ENCODE assay signal across 10 cellular contexts in the genomic region with DNA sequence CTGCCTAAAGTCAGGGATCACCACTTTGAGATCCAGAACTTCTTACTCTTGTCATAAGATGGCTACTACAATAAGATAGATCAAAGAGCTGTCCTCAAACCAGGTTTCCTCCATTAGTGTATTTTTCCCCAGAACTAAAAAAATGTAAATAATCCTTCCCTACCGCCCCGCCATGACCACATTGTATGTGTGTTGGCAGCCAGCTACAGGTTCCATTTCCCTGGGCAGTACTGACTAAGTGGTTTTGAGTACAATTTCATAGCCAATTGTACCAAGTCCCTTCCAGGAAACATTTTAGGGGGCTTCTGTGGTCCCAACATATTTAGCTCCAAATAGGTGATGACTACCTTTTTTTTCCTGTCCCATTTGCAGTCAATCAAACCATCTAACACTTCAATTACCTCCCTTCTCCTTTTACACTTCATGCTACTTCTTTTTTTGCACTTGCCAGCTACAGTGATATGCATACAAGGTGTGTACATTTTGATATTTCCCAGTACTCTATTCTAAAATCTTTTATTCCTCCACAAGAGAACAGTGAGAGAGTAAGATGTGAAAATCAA. TPM values are rescaled to one million over a fixed set of nuclear protein-coding genes. Genes with fewer than 3 reads are reported as not detected.
DNase-seq lines count a peak whose midpoint lies in the region; ATAC-seq and TF ChIP-seq lines count a peak whose summit lies in the region.
"Had no signal": no experiment of that assay in that cellular context is flagged by ENCODE, and none has a peak within 500 bp of the region (broad histone marks: within the 10 kb centered on the region; RNA-seq: fewer than 3 reads in every experiment).

No MANE protein-coding gene starts in this region.

- H3K36me3 Mint-ChIP-seq in activated T-cell treated with anti-CD3 and anti-CD28 coated beads, Interleukin-2, amount 50 U/mL, for 24 hours (ENCODE audit: low read depth) = peaks cover 57% of the 10 kb centered on the region
- H3K36me3 Mint-ChIP-seq in WTC11 = peaks cover 4% of the 10 kb centered on the region; the same call in 1 of the 2 replicates
- peaks cover 16 to 31% of the 10 kb centered on the region in 2 donors for H3K36me3 Mint-ChIP-seq in stimulated activated naive B cell treated with anti-CD40 and anti-IgM and Interleukin-4, amounts not matched to agents 10 μg/mL and 1 μg/mL and 100 μg/mL, for 72 hours

- H3K9ac ChIP-seq in iPS-20b (ENCODE audit: low read depth, low read length) = no peak overlapping the region; the same call in 1 of the 2 replicates

- H3K4me1 Mint-ChIP-seq in activated T-cell treated with anti-CD3 and anti-CD28 coated beads, Interleukin-2, amount 50 U/mL, for 24 hours (ENCODE audit: low read depth) = peaks cover 59% of the 10 kb centered on the region
- H3K4me1 Mint-ChIP-seq in WTC11 = peaks cover 55% of the 10 kb centered on the region
- H3K4me1 Mint-ChIP-seq in stimulated activated naive B cell treated with anti-CD40 and anti-IgM and Interleukin-4, amounts not matched to agents 10 μg/mL and 1 μg/mL and 100 μg/mL, for 72 hours = peaks cover 28 to 61% of the 10 kb centered on the region in 2 donors

- no peak overlapping the region for H3K27ac ChIP-seq in iPS-20b (ENCODE audit: low read length)
- H3K27ac ChIP-seq: thoracic aorta had no signal

- intact Hi-C loops in head of caudate nucleus (cut with DNase I) = no loop called here

- no peaks in the 10 kb centered on the region for H3K9me3 ChIP-seq in iPS-20b (ENCODE audit: insufficient read depth, low read depth, low read length)
- H3K9me3 ChIP-seq: thoracic aorta had no signal

- TF ChIP-seq CTCF in WTC11 (IDR thresholded peaks at IDR 0.05) = no peak

- POLR2A ChIA-PET in WTC11 (lab: Charles Lee) = interaction anchor here (0.8 to 0.9 kb wide), 2 partner anchors 101 to 122 kb away, joined by 3 read pairs; partner anchors contain the start of genes RHOB and SDC1

- no peaks in the 10 kb centered on the region for H3K27me3 Mint-ChIP-seq in activated T-cell treated with anti-CD3 and anti-CD28 coated beads, Interleukin-2, amount 50 U/mL, for 24 hours
- H3K27me3 Mint-ChIP-seq in WTC11 (ENCODE audit: low read depth) = no peaks in the 10 kb centered on the region
- no peaks in the 10 kb centered on the region for H3K27me3 Mint-ChIP-seq in stimulated activated naive B cell treated with anti-CD40 and anti-IgM and Interleukin-4, amounts not matched to agents 10 μg/mL and 1 μg/mL and 100 μg/mL, for 72 hours

- DNase-seq in activated T-cell treated with anti-CD3 and anti-CD28 coated beads, Interleukin-2, amount 50 U/mL, for 24 hours = no peak
- DNase-seq in activated T-cell treated with anti-CD3 and anti-CD28 coated beads for 4 hours = no peak
- no peak for DNase-seq in WTC11 (ENCODE audit: low spot score)
- DNase-seq in stimulated activated naive B cell treated with anti-CD40 and anti-IgM and Interleukin-4, amounts not matched to agents 10 μg/mL and 1 μg/mL and 100 μg/mL, for 72 hours = no peak
- no peak for DNase-seq in head of caudate nucleus
- DNase-seq in stimulated activated CD4-positive, alpha-beta T cell treated with anti-CD3 and anti-CD28 coated beads, Interleukin-1b, Interleukin-23, amount 100 ng/mL, for 48 hours = no peak
- no peak for DNase-seq in NCI-H2081 treated with DMSO at 0.1 percent for 48 hours (lab: John Stamatoyannopoulos, UW)
- DNase-seq: NCI-H1694 had no signal

- peaks cover 24% of the 10 kb centered on the region; the same call in 1 of the 2 replicates for H3K4me1 ChIP-seq in iPS-20b (ENCODE audit: insufficient read depth, low read length)

- peak overlapping the region; percentile 73 for H3K4me3 Mint-ChIP-seq in activated T-cell treated with anti-CD3 and anti-CD28 coated beads, Interleukin-2, amount 50 U/mL, for 24 hours
- H3K4me3 Mint-ChIP-seq in WTC11 = no peak overlapping the region
- H3K4me3 Mint-ChIP-seq in stimulated activated naive B cell treated with anti-CD40 and anti-IgM and Interleukin-4, amounts not matched to agents 10 μg/mL and 1 μg/mL and 100 μg/mL, for 72 hours = no peak overlapping the region

- peaks cover 4% of the 10 kb centered on the region for H3K36me3 ChIP-seq in iPS-20b (ENCODE audit: insufficient read depth, low read depth, low read length)
- H3K36me3 ChIP-seq: thoracic aorta had no signal

- H3K27me3 ChIP-seq in iPS-20b (ENCODE audit: insufficient read depth, low read length) = no peaks in the 10 kb centered on the region

- no peaks in the 10 kb centered on the region for H3K9me3 Mint-ChIP-seq in activated T-cell treated with anti-CD3 and anti-CD28 coated beads, Interleukin-2, amount 50 U/mL, for 24 hours
- no peaks in the 10 kb centered on the region for H3K9me3 Mint-ChIP-seq in WTC11
- H3K9me3 Mint-ChIP-seq in stimulated activated naive B cell treated with anti-CD40 and anti-IgM and Interleukin-4, amounts not matched to agents 10 μg/mL and 1 μg/mL and 100 μg/mL, for 72 hours = peaks cover 0 to 2% of the 10 kb centered on the region in 2 donors

- CTCF ChIA-PET in WTC11 (lab: Charles Lee) = interaction anchor here (0.7 kb wide), 1 partner anchor 17 kb away, joined by 3 read pairs; no protein-coding TSS in a partner anchor

- no peak for ATAC-seq in WTC11
- ATAC-seq in stimulated activated naive B cell treated with anti-CD40 and anti-IgM and Interleukin-4, amounts not matched to agents 10 μg/mL and 1 μg/mL and 100 μg/mL, for 72 hours (replicated peaks) = no peak

- peak overlapping the region; percentile 20 for H3K4me3 ChIP-seq in iPS-20b (ENCODE audit: low read length)
- H3K4me3 ChIP-seq: thoracic aorta had no signal

- peak overlapping the region; percentile 78 for H3K27ac Mint-ChIP-seq in activated T-cell treated with anti-CD3 and anti-CD28 coated beads, Interleukin-2, amount 50 U/mL, for 24 hours
- peak overlapping the region; percentile 76 for H3K27ac Mint-ChIP-seq in WTC11
- H3K27ac Mint-ChIP-seq in stimulated activated naive B cell treated with anti-CD40 and anti-IgM and Interleukin-4, amounts not matched to agents 10 μg/mL and 1 μg/mL and 100 μg/mL, for 72 hours = peak overlapping the region; percentile 9

TF ChIP-seq in WTC11, 78 proteins besides CTCF, POLR2A, EP300 and RAD21 (continues in another document):
- TF ChIP-seq MXD4 (CRISPR knock-in tag; IDR thresholded peaks at IDR 0.05; ENCODE audit: borderline replicate concordance) (no peak), HMGXB4 (CRISPR knock-in tag; IDR thresholded peaks at IDR 0.05) (no peak), HMGA2 (CRISPR knock-in tag; IDR thresholded peaks at IDR 0.05) (no peak), CBFB (CRISPR knock-in tag; IDR thresholded peaks at IDR 0.05; ENCODE audit: low read depth) (no peak), NFATC4 (CRISPR knock-in tag; IDR thresholded peaks at IDR 0.05) (no peak), IRF1 (CRISPR knock-in tag; IDR thresholded peaks at IDR 0.05) (no peak), TEAD4 (CRISPR knock-in tag; IDR thresholded peaks at IDR 0.05) (no peak)
- TF ChIP-seq, protein P1, sequence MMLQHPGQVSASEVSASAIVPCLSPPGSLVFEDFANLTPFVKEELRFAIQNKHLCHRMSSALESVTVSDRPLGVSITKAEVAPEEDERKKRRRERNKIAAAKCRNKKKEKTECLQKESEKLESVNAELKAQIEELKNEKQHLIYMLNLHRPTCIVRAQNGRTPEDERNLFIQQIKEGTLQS (CRISPR knock-in tag; conservative IDR thresholded peaks at IDR 0.05) = no peak
- TF ChIP-seq, protein P2, sequence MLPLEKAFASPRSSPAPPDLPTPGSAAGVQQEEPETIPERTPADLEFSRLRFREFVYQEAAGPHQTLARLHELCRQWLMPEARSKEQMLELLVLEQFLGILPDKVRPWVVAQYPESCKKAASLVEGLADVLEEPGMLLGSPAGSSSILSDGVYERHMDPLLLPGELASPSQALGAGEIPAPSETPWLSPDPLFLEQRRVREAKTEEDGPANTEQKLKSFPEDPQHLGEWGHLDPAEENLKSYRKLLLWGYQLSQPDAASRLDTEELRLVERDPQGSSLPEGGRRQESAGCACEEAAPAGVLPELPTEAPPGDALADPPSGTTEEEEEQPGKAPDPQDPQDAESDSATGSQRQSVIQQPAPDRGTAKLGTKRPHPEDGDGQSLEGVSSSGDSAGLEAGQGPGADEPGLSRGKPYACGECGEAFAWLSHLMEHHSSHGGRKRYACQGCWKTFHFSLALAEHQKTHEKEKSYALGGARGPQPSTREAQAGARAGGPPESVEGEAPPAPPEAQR (CRISPR knock-in tag; IDR thresholded peaks at IDR 0.05) = no peak
- TF ChIP-seq, protein P3, sequence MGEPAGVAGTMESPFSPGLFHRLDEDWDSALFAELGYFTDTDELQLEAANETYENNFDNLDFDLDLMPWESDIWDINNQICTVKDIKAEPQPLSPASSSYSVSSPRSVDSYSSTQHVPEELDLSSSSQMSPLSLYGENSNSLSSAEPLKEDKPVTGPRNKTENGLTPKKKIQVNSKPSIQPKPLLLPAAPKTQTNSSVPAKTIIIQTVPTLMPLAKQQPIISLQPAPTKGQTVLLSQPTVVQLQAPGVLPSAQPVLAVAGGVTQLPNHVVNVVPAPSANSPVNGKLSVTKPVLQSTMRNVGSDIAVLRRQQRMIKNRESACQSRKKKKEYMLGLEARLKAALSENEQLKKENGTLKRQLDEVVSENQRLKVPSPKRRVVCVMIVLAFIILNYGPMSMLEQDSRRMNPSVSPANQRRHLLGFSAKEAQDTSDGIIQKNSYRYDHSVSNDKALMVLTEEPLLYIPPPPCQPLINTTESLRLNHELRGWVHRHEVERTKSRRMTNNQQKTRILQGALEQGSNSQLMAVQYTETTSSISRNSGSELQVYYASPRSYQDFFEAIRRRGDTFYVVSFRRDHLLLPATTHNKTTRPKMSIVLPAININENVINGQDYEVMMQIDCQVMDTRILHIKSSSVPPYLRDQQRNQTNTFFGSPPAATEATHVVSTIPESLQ (CRISPR knock-in tag; IDR thresholded peaks at IDR 0.05) = no peak

RNA-seq across cellular contexts. Expression of gene PUM2, which starts 4.0 kb away (rescaled TPM):
- 84.7 to 104 TPM (median 90.0 TPM) in 3 replicates for total RNA-seq in WTC11 (2021)

Comparison
In these comparisons a context has a peak if more than half of its experiments do, and no peak if none do; other contexts are left out.
1. H3K27ac Mint-ChIP-seq: peak in every context shown above with its lines; median percentile 78 in activated T-cell treated with anti-CD3 and anti-CD28 coated beads, Interleukin-2, amount 50 U/mL, for 24 hours; 76 in WTC11; 9 in stimulated activated naive B cell treated with anti-CD40 and anti-IgM and Interleukin-4, amounts not matched to agents 10 μg/mL and 1 μg/mL and 100 μg/mL, for 72 hours.